Comparison of ENCODE assay signal across 10 cellular contexts in genomic region chr10:62071846-62072281, GRCh38.
A peak's percentile ranks its signal among the peaks of the same experiment; 100 is the strongest.
DNase-seq lines count a peak whose midpoint lies in the region; ATAC-seq and TF ChIP-seq lines count a peak whose summit lies in the region.
"Had no signal": no experiment of that assay in that cellular context is flagged by ENCODE, and none has a peak within 500 bp of the region (broad histone marks: within the 10 kb centered on the region; RNA-seq: fewer than 3 reads in every experiment).

No MANE protein-coding gene starts in this region.

- peaks cover 2% of the 10 kb centered on the region for H3K4me1 Mint-ChIP-seq in neural progenitor cell

- ATAC-seq in HG03521 (IDR thresholded peaks at IDR 0.05; ENCODE audit: unreplicated experiment): no peak
- no peak for ATAC-seq in GM21360 (IDR thresholded peaks at IDR 0.05; ENCODE audit: unreplicated experiment)
- ATAC-seq: upper lobe of right lung had no signal

- no peaks in the 10 kb centered on the region for H3K79me2 ChIP-seq in neural progenitor cell (ENCODE audit: low read depth)

- no peak for TF ChIP-seq CTCF in neural progenitor cell (IDR thresholded peaks at IDR 0.05)

- no peaks in the 10 kb centered on the region for H3F3A ChIP-seq in neural progenitor cell (ENCODE audit: low read depth)

- H2AFZ ChIP-seq in neural progenitor cell (replicated peaks): peak overlapping the region; percentile 6

- H3K27me3 Mint-ChIP-seq in neural progenitor cell (ENCODE audit: insufficient read depth, low read depth): no peaks in the 10 kb centered on the region

- no peaks in the 10 kb centered on the region for H3K36me3 ChIP-seq in neural progenitor cell

- no peak overlapping the region for H3K4me2 ChIP-seq in neural progenitor cell

- peaks cover 36% of the 10 kb centered on the region for H3K36me3 Mint-ChIP-seq in neural progenitor cell

- H3K27me3 ChIP-seq in neural progenitor cell: no peaks in the 10 kb centered on the region
- H3K27me3 ChIP-seq: upper lobe of right lung had no signal

- no peak overlapping the region for H3K4me3 Mint-ChIP-seq in neural progenitor cell

- H3K27ac ChIP-seq in neural progenitor cell: no peak overlapping the region
- H3K27ac ChIP-seq: upper lobe of right lung had no signal

- DNase-seq in Daoy (ENCODE audit: low read depth): peak; percentile 28
- DNase-seq in M059J (ENCODE audit: low read depth): peak; percentile 75
- DNase-seq in amniotic epithelial cell (ENCODE audit: low read depth): peak; percentile 41
- peak; percentile 19 for DNase-seq in neural progenitor cell (ENCODE audit: low spot score)
- no peak for DNase-seq in RPMI8226
- DNase-seq: Calu3, cerebellar nuclear complex, upper lobe of right lung had no signal

- no peak overlapping the region for H3K9ac ChIP-seq in neural progenitor cell

- H4K20me1 ChIP-seq in neural progenitor cell (ENCODE audit: low read depth): no peaks in the 10 kb centered on the region

- H3K27ac Mint-ChIP-seq in neural progenitor cell: no peak overlapping the region

- H3K4me3 ChIP-seq in neural progenitor cell: no peak overlapping the region
- H3K4me3 ChIP-seq: upper lobe of right lung had no signal

- H3K4me1 ChIP-seq in neural progenitor cell: no peaks in the 10 kb centered on the region

- no peaks in the 10 kb centered on the region for H3K9me3 Mint-ChIP-seq in neural progenitor cell

- H3K9me3 ChIP-seq in neural progenitor cell (ENCODE audit: low read depth): no peaks in the 10 kb centered on the region
- H3K9me3 ChIP-seq: upper lobe of right lung had no signal
